In genomic region chr1:188888387-188888786, GRCh38 we compare ENCODE assay signal across 13 cellular contexts.
"Had no signal": no experiment of that assay in that cellular context is flagged by ENCODE, and none has a peak within 500 bp of the region (broad histone marks: within the 10 kb centered on the region; RNA-seq: fewer than 3 reads in every experiment).

No MANE protein-coding gene starts in this region.

- H3K27me3 ChIP-seq: pancreas, suprapubic skin, upper lobe of left lung had no signal

- H3K4me1 ChIP-seq: pancreas, suprapubic skin, upper lobe of left lung had no signal

- H3K9me3 ChIP-seq: suprapubic skin, upper lobe of left lung had no signal

- ATAC-seq: left ventricle myocardium superior; pancreas; stimulated activated naive CD8-positive, alpha-beta T cell treated with anti-CD3 and anti-CD28 coated beads, Interleukin-15, Interleukin-2, amounts not matched to agents 100 U/mL and 50 U/mL, for 24 hours had no signal

- DNase-seq: activated B cell treated with CpG ODN at 0.5 μM for 24 hours; activated CD4-positive, alpha-beta T cell treated with anti-CD3 and anti-CD28 coated beads, Interleukin-2, amount 10 ng/mL, durations not matched to agents 24 days and 14 days; activated naive CD4-positive, alpha-beta T cell treated with Interleukin-2 at 50 U/mL for 16 hours; caudate nucleus; effector memory CD4-positive, alpha-beta T cell; left ventricle myocardium superior; pancreas; stimulated activated CD4-positive, alpha-beta T cell treated with anti-CD3 and anti-CD28 coated beads, Interleukin-4, amount 100 ng/mL, for 1 hour; stimulated activated CD8-positive, alpha-beta memory T cell treated with anti-CD3 and anti-CD28 coated beads, Interleukin-4, amount 100 ng/mL, for 48 hours; stimulated activated naive CD8-positive, alpha-beta T cell treated with anti-CD3 and anti-CD28 coated beads, Interleukin-15, Interleukin-2, amounts not matched to agents 100 U/mL and 50 U/mL, for 24 hours; upper lobe of left lung had no signal

- H3K4me3 ChIP-seq: coronary artery, pancreas, suprapubic skin, upper lobe of left lung had no signal

- H3K27ac ChIP-seq: coronary artery, pancreas, suprapubic skin, upper lobe of left lung had no signal

- H3K36me3 ChIP-seq: pancreas, suprapubic skin, upper lobe of left lung had no signal
